Comparison of ENCODE assay signal across 9 cellular contexts in genomic region chr1:24186711-24186992, GRCh38. TPM values are rescaled to one million over a fixed set of nuclear protein-coding genes. Genes with fewer than 3 reads are reported as not detected.
DNase-seq lines count a peak whose midpoint lies in the region; ATAC-seq and TF ChIP-seq lines count a peak whose summit lies in the region.
"Had no signal": no experiment of that assay in that cellular context is flagged by ENCODE, and none has a peak within 500 bp of the region (broad histone marks: within the 10 kb centered on the region; RNA-seq: fewer than 3 reads in every experiment).

No MANE protein-coding gene starts in this region.

- H3K4me1 ChIP-seq in BLaER1 treated with 17β-estradiol and CSF1 and Interleukin-3, amounts not matched to agents 10 nM and 100 nM, result peaks cover 47 to 84% (median 73%) of the 10 kb centered on the region in 10 experiments
- H3K4me1 ChIP-seq in OCI-LY3 (ENCODE audit: low read length) (peaks cover 68% of the 10 kb centered on the region), neural progenitor cell (peaks cover 7% of the 10 kb centered on the region)

- H3K9ac ChIP-seq in BLaER1 treated with 17β-estradiol and CSF1 and Interleukin-3, amounts not matched to agents 10 nM and 100 nM, result peak overlapping the region; percentile 82 to 94 (median 90)
- peak overlapping the region; percentile 99 for H3K9ac ChIP-seq in OCI-LY3 (ENCODE audit: low read length)
- no peak overlapping the region for H3K9ac ChIP-seq in neural progenitor cell

- H3K36me3 ChIP-seq in BLaER1 treated with 17β-estradiol and CSF1 and Interleukin-3, amounts not matched to agents 10 nM and 100 nM, result peaks cover 0 to 35% (median 3%) of the 10 kb centered on the region in 11 experiments; a peak in 8 of 22 replicates
- peaks cover 30% of the 10 kb centered on the region for H3K36me3 ChIP-seq in OCI-LY3 (replicated peaks; ENCODE audit: low read depth, low read length)
- no peaks in the 10 kb centered on the region for H3K36me3 ChIP-seq in neural progenitor cell

- peak overlapping the region; percentile 83 to 98 (median 94) for H3K4me2 ChIP-seq in BLaER1 treated with 17β-estradiol and CSF1 and Interleukin-3, amounts not matched to agents 10 nM and 100 nM
- H3K4me2 ChIP-seq in OCI-LY3 (ENCODE audit: low read length) (peak overlapping the region; percentile 82), neural progenitor cell (peak overlapping the region; percentile 97)

- H3K27ac ChIP-seq in BLaER1 treated with 17β-estradiol and CSF1 and Interleukin-3, amounts not matched to agents 10 nM and 100 nM, result peak overlapping the region; percentile 55 to 97 (median 95); a peak in 21 of 22 replicates
- H3K27ac ChIP-seq in OCI-LY3 (ENCODE audit: low read length), result peak overlapping the region; percentile 100
- H3K27ac ChIP-seq in neural progenitor cell, result no peak overlapping the region

- H3K27ac Mint-ChIP-seq in endothelial cell (ENCODE audit: unreplicated experiment) (no peak overlapping the region), neural progenitor cell (no peak overlapping the region)

- no peak for DNase-seq in endothelial cell (ENCODE audit: low spot score)
- no peak for DNase-seq in neural progenitor cell (ENCODE audit: low spot score)
- no peak for DNase-seq in NCI-H446 treated with DMSO at 0.1 percent for 48 hours (lab: John Stamatoyannopoulos, UW)
- DNase-seq in NCI-H187 treated with DMSO at 0.1 percent for 48 hours (lab: John Stamatoyannopoulos, UW), result no peak
- DNase-seq in DMS53 (lab: John Stamatoyannopoulos, UW), result no peak

- ATAC-seq in HG03439 (IDR thresholded peaks at IDR 0.05; ENCODE audit: unreplicated experiment), result no peak

- H3K79me2 ChIP-seq in OCI-LY3 (ENCODE audit: low read length), result peaks cover 60% of the 10 kb centered on the region
- H3K79me2 ChIP-seq in neural progenitor cell (ENCODE audit: low read depth), result no peaks in the 10 kb centered on the region

- H2AFZ ChIP-seq in OCI-LY3 (ENCODE audit: low read depth, low read length) (no peak overlapping the region), neural progenitor cell (replicated peaks) (peak overlapping the region; percentile 99)

- no peaks in the 10 kb centered on the region for H3K36me3 Mint-ChIP-seq in endothelial cell (ENCODE audit: low read depth, unreplicated experiment)
- no peaks in the 10 kb centered on the region for H3K36me3 Mint-ChIP-seq in neural progenitor cell

- peaks cover 28% of the 10 kb centered on the region for H3F3A ChIP-seq in neural progenitor cell (ENCODE audit: low read depth)

- H3K4me3 ChIP-seq in BLaER1 treated with 17β-estradiol and CSF1 and Interleukin-3, amounts not matched to agents 10 nM and 100 nM, result peak overlapping the region; percentile 56 to 81 (median 72)
- peak overlapping the region; percentile 98 for H3K4me3 ChIP-seq in OCI-LY3 (ENCODE audit: low read length)
- peak overlapping the region; percentile 83 for H3K4me3 ChIP-seq in neural progenitor cell

- peaks cover 0 to 5% (median 2%) of the 10 kb centered on the region in 11 experiments; a peak in 12 of 22 replicates for H3K9me3 ChIP-seq in BLaER1 treated with 17β-estradiol and CSF1 and Interleukin-3, amounts not matched to agents 10 nM and 100 nM (replicated peaks in 1 of 11)
- no peaks in the 10 kb centered on the region for H3K9me3 ChIP-seq in OCI-LY3 (ENCODE audit: insufficient read depth, low read length)
- no peaks in the 10 kb centered on the region for H3K9me3 ChIP-seq in neural progenitor cell (ENCODE audit: low read depth)

- peaks cover 14 to 32% (median 26%) of the 10 kb centered on the region in 11 experiments; a peak in 20 of 22 replicates for H3K27me3 ChIP-seq in BLaER1 treated with 17β-estradiol and CSF1 and Interleukin-3, amounts not matched to agents 10 nM and 100 nM
- H3K27me3 ChIP-seq in OCI-LY3 (ENCODE audit: low read depth, low read length), result no peaks in the 10 kb centered on the region
- peaks cover 27% of the 10 kb centered on the region for H3K27me3 ChIP-seq in neural progenitor cell

- TF ChIP-seq CTCF in OCI-LY3 (IDR thresholded peaks at IDR 0.05; ENCODE audit: low read depth, low read length), result no peak
- no peak for TF ChIP-seq CTCF in endothelial cell (IDR thresholded peaks at IDR 0.05; ENCODE audit: unreplicated experiment)
- TF ChIP-seq CTCF in neural progenitor cell (IDR thresholded peaks at IDR 0.05), result no peak

- peaks cover 0 to 13% (median 0%) of the 10 kb centered on the region in 11 experiments; a peak in 5 of 22 replicates for H4K20me1 ChIP-seq in BLaER1 treated with 17β-estradiol and CSF1 and Interleukin-3, amounts not matched to agents 10 nM and 100 nM
- peaks cover 33% of the 10 kb centered on the region for H4K20me1 ChIP-seq in OCI-LY3 (ENCODE audit: insufficient read depth, low read length)
- H4K20me1 ChIP-seq in neural progenitor cell (ENCODE audit: low read depth), result peaks cover 4% of the 10 kb centered on the region

- H3K4me3 Mint-ChIP-seq in endothelial cell (ENCODE audit: unreplicated experiment) (peak overlapping the region; percentile 86), neural progenitor cell (peak overlapping the region; percentile 78)

- H3K27me3 Mint-ChIP-seq in endothelial cell (ENCODE audit: unreplicated experiment) (peaks cover 1% of the 10 kb centered on the region), neural progenitor cell (ENCODE audit: insufficient read depth, low read depth) (peaks cover 22% of the 10 kb centered on the region)

- H3K9me3 Mint-ChIP-seq in endothelial cell (ENCODE audit: unreplicated experiment) (no peaks in the 10 kb centered on the region), neural progenitor cell (no peaks in the 10 kb centered on the region)

- H3K4me1 Mint-ChIP-seq in endothelial cell (ENCODE audit: unreplicated experiment) (peaks cover 7% of the 10 kb centered on the region), neural progenitor cell (peaks cover 9% of the 10 kb centered on the region)

RNA-seq across cellular contexts. Expression of gene IFNLR1, which starts 0.4 kb away (rescaled TPM):
- total RNA-seq in endothelial cell (ENCODE audit: unreplicated experiment), result 3.1 TPM
- total RNA-seq in neural progenitor cell (ENCODE audit: low replicate concordance), result 3.0 and 3.3 TPM in 2 replicates

RNA-seq across cellular contexts. Expression of gene IL22RA1, which starts 43.7 kb away (rescaled TPM):
- total RNA-seq in endothelial cell (ENCODE audit: unreplicated experiment), result not detected
- 0.03 TPM in 1 of 2 replicates, not detected in the other for total RNA-seq in neural progenitor cell (ENCODE audit: low replicate concordance)
- total RNA-seq: myocyte had no signal
